In the genomic region with DNA sequence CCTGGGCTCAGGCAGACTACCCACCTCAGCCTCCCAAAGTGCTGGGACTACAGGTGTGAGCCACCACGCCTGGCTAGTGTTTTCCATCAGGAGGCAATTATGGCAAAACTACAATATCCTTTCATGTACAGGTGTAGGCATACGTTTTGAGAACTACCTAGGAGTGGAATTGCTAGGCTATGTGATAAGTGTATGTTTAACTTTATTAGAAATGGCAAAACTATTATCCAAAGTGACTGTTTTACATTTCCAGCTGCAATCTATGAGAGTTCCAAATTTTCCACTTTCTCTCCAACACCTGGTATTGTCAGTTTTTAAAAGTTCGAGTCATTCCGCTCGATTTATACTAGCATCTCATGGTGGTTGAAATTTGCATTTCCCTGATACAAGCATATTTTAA, we compare ENCODE assay signal across 26 cellular contexts.
"Had no signal": no experiment of that assay in that cellular context is flagged by ENCODE, and none has a peak within 500 bp of the region (broad histone marks: within the 10 kb centered on the region; RNA-seq: fewer than 3 reads in every experiment).

No MANE protein-coding gene starts in this region.

- H3K9me3 ChIP-seq: stomach, suprapubic skin, testis, thoracic aorta, thyroid gland, tibial artery, tibial nerve, transverse colon, upper lobe of left lung, upper lobe of right lung, uterus, vagina had no signal

- H3K4me3 ChIP-seq: stomach, suprapubic skin, testis, thoracic aorta, thyroid gland, tibial artery, tibial nerve, transverse colon, upper lobe of left lung, upper lobe of right lung, uterus, vagina had no signal

- ATAC-seq: stimulated activated effector memory CD8-positive, alpha-beta T cell treated with anti-CD3 and anti-CD28 coated beads, Interleukin-12 subunit alpha, Interleukin-12 subunit beta, amount 100 ng/mL, for 72 hours; stimulated activated memory B cell treated with anti-CD40 and anti-IgM and Interleukin-4, amounts not matched to agents 10 μg/mL and 1 μg/mL and 100 μg/mL, for 72 hours; stimulated activated naive B cell treated with anti-CD40 and anti-IgM and Interleukin-4, amounts not matched to agents 10 μg/mL and 1 μg/mL and 100 μg/mL, for 72 hours; stimulated activated naive CD8-positive, alpha-beta T cell treated with anti-CD3 and anti-CD28 coated beads, Interleukin-15, amount 100 ng/mL, for 72 hours; stimulated activated naive CD8-positive, alpha-beta T cell treated with anti-CD3 and anti-CD28 coated beads, Interleukin-15, Interleukin-2, amounts not matched to agents 100 U/mL and 50 U/mL, for 24 hours; upper lobe of right lung had no signal

- H3K4me1 ChIP-seq: suprapubic skin, testis, thyroid gland, upper lobe of left lung, upper lobe of right lung, uterus had no signal

- H3K27ac ChIP-seq: stomach, suprapubic skin, testis, thoracic aorta, thyroid gland, tibial artery, tibial nerve, transverse colon, upper lobe of left lung, upper lobe of right lung, uterus, vagina had no signal

- DNase-seq: stimulated activated CD4-positive, alpha-beta T cell treated with anti-CD3 and anti-CD28 coated beads, Interleukin-2, amount 100 ng/mL, for 48 hours; stimulated activated CD4-positive, alpha-beta T cell treated with anti-CD3 and anti-CD28 coated beads, Interleukin-4, amount 100 ng/mL, for 1 hour; stimulated activated CD4-positive, alpha-beta T cell treated with anti-CD3 and anti-CD28 coated beads, Interleukin-4, amount 100 ng/mL, for 24 hours; stimulated activated CD4-positive, alpha-beta T cell treated with anti-CD3 and anti-CD28 coated beads, Interleukin-4, amount 100 ng/mL, for 4 hours; stimulated activated CD8-positive, alpha-beta memory T cell treated with anti-CD3 and anti-CD28 coated beads, Interleukin-4, amount 100 ng/mL, for 48 hours; stimulated activated naive B cell treated with anti-CD40 and anti-IgM and Interleukin-4, amounts not matched to agents 10 μg/mL and 1 μg/mL and 100 μg/mL, for 72 hours; stimulated activated naive CD4-positive, alpha-beta T cell; stimulated activated naive CD4-positive, alpha-beta T cell treated with Interleukin-2 at 50 U/mL for 16 hours; stimulated activated naive CD8-positive, alpha-beta T cell treated with anti-CD3 and anti-CD28 coated beads, Interleukin-15, amount 100 ng/mL, for 72 hours; stimulated activated naive CD8-positive, alpha-beta T cell treated with anti-CD3 and anti-CD28 coated beads, Interleukin-15, Interleukin-2, amounts not matched to agents 100 U/mL and 50 U/mL, for 24 hours; stomach; substantia nigra; testis; thyroid gland; tibial artery; transverse colon; trophoblast cell; upper lobe of left lung; upper lobe of right lung; uterus had no signal

- H3K36me3 ChIP-seq: suprapubic skin, thoracic aorta, thyroid gland, transverse colon, upper lobe of left lung, upper lobe of right lung, uterus, vagina had no signal
